Comparison of ENCODE assay signal across 8 cellular contexts in the genomic region with DNA sequence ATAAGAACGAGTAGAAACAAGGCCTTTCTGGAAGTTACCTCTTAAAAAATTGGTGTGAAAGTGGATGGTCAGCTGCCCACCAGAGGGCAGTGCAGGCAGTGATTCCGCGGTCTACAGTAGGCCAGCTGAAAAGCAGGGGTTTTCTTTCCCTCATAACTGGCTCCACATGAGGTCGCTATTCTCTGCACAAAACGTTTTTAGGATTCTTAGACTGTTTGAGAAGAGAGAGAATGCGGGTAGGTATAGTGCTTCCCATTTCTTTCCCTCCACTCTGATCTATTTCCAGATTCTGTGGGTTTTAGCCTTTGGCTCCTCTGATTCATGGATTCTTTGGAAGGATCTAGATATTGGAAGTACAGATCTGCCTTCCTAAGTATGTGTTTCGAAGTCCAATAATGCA. TPM values are rescaled to one million over a fixed set of nuclear protein-coding genes. Genes with fewer than 3 reads are reported as not detected.
DNase-seq lines count a peak whose midpoint lies in the region; ATAC-seq and TF ChIP-seq lines count a peak whose summit lies in the region.

No MANE protein-coding gene starts in this region.

- no peaks in the 10 kb centered on the region for H3K27me3 Mint-ChIP-seq in natural killer cell treated with Interleukin-12 subunit alpha and Interleukin-12 subunit beta and Interleukin-15 and Interleukin-18, amount 100 ng/mL, for 72 hours

- 18 to 19% methylated on average over 7 of the region's 7 CpGs for WGBS in GM23248 (ENCODE audit: low coverage in 1 of 2, low lambda C conversion rate in 2 of 2, missing lambda C conversion rate in 2 of 2), 2 experiments
- 17 to 18% methylated on average over 7 of the region's 7 CpGs for WGBS in esophagus squamous epithelium, 2 donors

- H3K9me3 ChIP-seq in GM23248 (ENCODE audit: low read depth): no peaks in the 10 kb centered on the region
- no peaks in the 10 kb centered on the region for H3K9me3 ChIP-seq in PC-9 (ENCODE audit: insufficient read depth, low read depth)
- no peaks in the 10 kb centered on the region for H3K9me3 ChIP-seq in esophagus squamous epithelium

- no peak overlapping the region for H3K9ac ChIP-seq in GM23248

- H3K27ac ChIP-seq in GM23248 (no peak overlapping the region), PC-9 (no peak overlapping the region), esophagus squamous epithelium (no peak overlapping the region)

- H3K27me3 ChIP-seq in GM23248 (replicated peaks; ENCODE audit: insufficient read depth) (no peaks in the 10 kb centered on the region), PC-9 (ENCODE audit: insufficient read depth, low read depth) (no peaks in the 10 kb centered on the region), esophagus squamous epithelium (no peaks in the 10 kb centered on the region)

- H3K9me3 Mint-ChIP-seq in natural killer cell treated with Interleukin-12 subunit alpha and Interleukin-12 subunit beta and Interleukin-15 and Interleukin-18, amount 100 ng/mL, for 72 hours: no peaks in the 10 kb centered on the region

- no peak overlapping the region for H3K4me2 ChIP-seq in GM23248 (ENCODE audit: unreplicated experiment)
- no peak overlapping the region for H3K4me2 ChIP-seq in PC-9

- DNase-seq in EL: peak; percentile 86
- peak; percentile 91 for DNase-seq in GM23248
- DNase-seq in Kasumi-1 (lab: John Stamatoyannopoulos, UW): peak; percentile 95 to 96
- peak; percentile 76 to 77 for DNase-seq in PC-9
- DNase-seq in activated T-cell treated with anti-CD3 and anti-CD28 coated beads, Interleukin-2, amount 50 U/mL, for 1 hour: peak; percentile 73
- no peak for DNase-seq in esophagus squamous epithelium (lab: John Stamatoyannopoulos, UW)
- peak; percentile 84 for DNase-seq in natural killer cell treated with Interleukin-12 subunit alpha and Interleukin-12 subunit beta and Interleukin-15 and Interleukin-18, amount 100 ng/mL, for 72 hours (ENCODE audit: low spot score)
- DNase-seq in stimulated activated naive CD4-positive, alpha-beta T cell treated with Interleukin-2 at 50 U/mL for 16 hours (lab: John Stamatoyannopoulos, UW): peak; percentile 64

- intact Hi-C loops in PC-9 (cut with micrococcal nuclease; ENCODE audit: unreplicated experiment): loop anchor here (1.0 to 2.0 kb wide), 6 partner anchors 109 to 686 kb away; no protein-coding TSS in a partner anchor
- intact Hi-C loops in esophagus squamous epithelium (cut with DNase I): loop anchor here (5.0 kb wide), 1 partner anchor 347 kb away; no protein-coding TSS in a partner anchor

- peak; percentile 92 to 95 for ATAC-seq in natural killer cell treated with Interleukin-12 subunit alpha and Interleukin-12 subunit beta and Interleukin-15 and Interleukin-18, amount 100 ng/mL, for 72 hours

- H4K20me1 ChIP-seq in GM23248 (ENCODE audit: insufficient read depth) (no peaks in the 10 kb centered on the region), PC-9 (ENCODE audit: insufficient read depth) (no peaks in the 10 kb centered on the region)

- H3K36me3 ChIP-seq in GM23248 (ENCODE audit: low read depth) (no peaks in the 10 kb centered on the region), PC-9 (ENCODE audit: low read depth) (no peaks in the 10 kb centered on the region), esophagus squamous epithelium (no peaks in the 10 kb centered on the region)

- no TSS peak for BruUV-seq in PC-9 (replicated peaks; lab: Mats Ljungman, UMichigan)

- no peaks in the 10 kb centered on the region for H3K79me2 ChIP-seq in GM23248 (ENCODE audit: insufficient read depth)
- H3K79me2 ChIP-seq in PC-9 (ENCODE audit: low read depth): 0 out of 2 replicates have a peak, but pooled peaks cover 8% of the 10 kb centered on the region

- H2AFZ ChIP-seq in GM23248 (peak overlapping the region; percentile 26; the same call in 1 of the 2 replicates), PC-9 (no peak overlapping the region)

- TF ChIP-seq CTCF in PC-9 (conservative IDR thresholded peaks at IDR 0.05) (peak; percentile 98), esophagus squamous epithelium (IDR thresholded peaks at IDR 0.05) (peak; percentile 87 to 99 (median 98))

- H3K4me1 Mint-ChIP-seq in natural killer cell treated with Interleukin-12 subunit alpha and Interleukin-12 subunit beta and Interleukin-15 and Interleukin-18, amount 100 ng/mL, for 72 hours (ENCODE audit: low read depth in 2 of 2): peaks cover 59 to 68% of the 10 kb centered on the region in 2 donors

- H3K4me1 ChIP-seq in GM23248 (ENCODE audit: insufficient read depth) (no peaks in the 10 kb centered on the region), PC-9 (replicated peaks; ENCODE audit: insufficient read depth) (peaks cover 6% of the 10 kb centered on the region; the same call in 1 of the 2 replicates), esophagus squamous epithelium (peaks cover 0 to 29% (median 0%) of the 10 kb centered on the region in 3 donors)

- H3K27ac Mint-ChIP-seq in natural killer cell treated with Interleukin-12 subunit alpha and Interleukin-12 subunit beta and Interleukin-15 and Interleukin-18, amount 100 ng/mL, for 72 hours: peak overlapping the region; percentile 70 to 82

- H3F3A ChIP-seq in GM23248 (ENCODE audit: insufficient read depth) (no peaks in the 10 kb centered on the region), PC-9 (ENCODE audit: insufficient read depth, low read depth) (no peaks in the 10 kb centered on the region)

- H3K4me3 ChIP-seq in GM23248 (no peak overlapping the region), PC-9 (no peak overlapping the region), esophagus squamous epithelium (no peak overlapping the region)

- H3K9me2 ChIP-seq in GM23248 (ENCODE audit: insufficient read depth) (no peaks in the 10 kb centered on the region), PC-9 (ENCODE audit: insufficient read depth) (no peaks in the 10 kb centered on the region)

- CTCF ChIA-PET in PC-9 (lab: Charles Lee): interaction anchor here (1.0 kb wide), 1 partner anchor 334 kb away, joined by 15 read pairs; no protein-coding TSS in a partner anchor

- TF ChIP-seq POLR2A in esophagus squamous epithelium (IDR thresholded peaks at IDR 0.05): no peak

- POLR2A ChIA-PET in PC-9 (lab: Charles Lee; ENCODE audit: unreplicated experiment): no interaction called here

- in situ Hi-C loops in GM23248 (cut with MboI): loop anchor here (10.0 kb wide), 1 partner anchor 690 kb away; no protein-coding TSS in a partner anchor

- peaks cover 15% of the 10 kb centered on the region for H3K36me3 Mint-ChIP-seq in natural killer cell treated with Interleukin-12 subunit alpha and Interleukin-12 subunit beta and Interleukin-15 and Interleukin-18, amount 100 ng/mL, for 72 hours

- peak overlapping the region; percentile 16 for H3K4me3 Mint-ChIP-seq in natural killer cell treated with Interleukin-12 subunit alpha and Interleukin-12 subunit beta and Interleukin-15 and Interleukin-18, amount 100 ng/mL, for 72 hours

RNA-seq across cellular contexts. Expression of a gene that starts 14.2 kb away (rescaled TPM):
- 7.2 and 11.5 TPM in 2 replicates for total RNA-seq in GM23248 (2014; rRNA removed; shearing (Covaris generic))
- 8.7 and 8.8 TPM in 2 replicates for polyA plus RNA-seq in GM23248 (2016; fragmentation: Nextera tagmentation; extraction: Ambion mirVana)
- total RNA-seq in PC-9 (2021) (15.4 and 16.5 TPM in 2 replicates), esophagus squamous epithelium (10 to 100 TPM in 1 of 4 donors, 1 to 10 TPM in 3; 7.0 to 11.3 (median 9.1) TPM)
- 10 to 100 TPM in 1 of 2 donors, 1 to 10 TPM in 1; 9.4 to 19.4 TPM for total RNA-seq in natural killer cell treated with Interleukin-12 subunit alpha and Interleukin-12 subunit beta and Interleukin-15 and Interleukin-18, amount 100 ng/mL, for 72 hours

RNA-seq across cellular contexts. Expression of a gene that starts 14.3 kb away (rescaled TPM):
- 2.0 and 7.2 TPM in 2 replicates for total RNA-seq in GM23248 (2014; rRNA removed; shearing (Covaris generic))
- polyA plus RNA-seq in GM23248 (2016; fragmentation: Nextera tagmentation; extraction: Ambion mirVana): 3.6 and 3.7 TPM in 2 replicates
- total RNA-seq in PC-9 (2021) (6.4 and 7.4 TPM in 2 replicates), esophagus squamous epithelium (1 to 10 TPM; 2.8 to 9.0 (median 3.2) TPM)
- 1 to 10 TPM; 7.3 to 8.4 TPM for total RNA-seq in natural killer cell treated with Interleukin-12 subunit alpha and Interleukin-12 subunit beta and Interleukin-15 and Interleukin-18, amount 100 ng/mL, for 72 hours
